In genomic region chrX:72003811-72004750, GRCh38 we compare ENCODE assay signal across 9 cellular contexts.
DNase-seq lines count a peak whose midpoint lies in the region; ATAC-seq, FAIRE-seq and TF ChIP-seq lines count a peak whose summit lies in the region.
"Had no signal": no experiment of that assay in that cellular context is flagged by ENCODE, and none has a peak within 500 bp of the region (broad histone marks: within the 10 kb centered on the region; RNA-seq: fewer than 3 reads in every experiment).

No MANE protein-coding gene starts in this region.

- H3K4me3 ChIP-seq in NT2/D1 (ENCODE audit: insufficient read length, low read depth) = no peak overlapping the region
- peak overlapping the region; percentile 14 for H3K4me3 ChIP-seq in osteoblast (ENCODE audit: insufficient read depth, low read length)
- no peak overlapping the region for H3K4me3 ChIP-seq in effector memory CD4-positive, alpha-beta T cell (ENCODE audit: insufficient read depth, low read depth, low read length, poor library complexity, severe bottlenecking)

- no peak overlapping the region for H2AFZ ChIP-seq in osteoblast (ENCODE audit: low read length)

- no peaks in the 10 kb centered on the region for H3K27me3 ChIP-seq in NT2/D1 (ENCODE audit: insufficient read depth, insufficient read length)
- peaks cover 49% of the 10 kb centered on the region for H3K27me3 ChIP-seq in osteoblast (ENCODE audit: insufficient read depth, low read length)
- no peaks in the 10 kb centered on the region for H3K27me3 ChIP-seq in effector memory CD4-positive, alpha-beta T cell (replicated peaks; ENCODE audit: control insufficient read depth, insufficient read depth, low read length, poor library complexity, severe bottlenecking)

- no peak for ATAC-seq in GM18502 (IDR thresholded peaks at IDR 0.05; ENCODE audit: poor library complexity, unreplicated experiment)
- ATAC-seq in HG03139 (IDR thresholded peaks at IDR 0.05; ENCODE audit: unreplicated experiment) = no peak

- TF ChIP-seq CTCF in D721Med (IDR thresholded peaks at IDR 0.05; ENCODE audit: insufficient read depth, missing control alignments) (peak; percentile 27), osteoblast (IDR thresholded peaks at IDR 0.05; ENCODE audit: extremely low read depth, low read depth, low read length) (no peak)

- no peak overlapping the region for H3K9ac ChIP-seq in NT2/D1 (ENCODE audit: insufficient read length, low read depth)

- H3K4me2 ChIP-seq in osteoblast (ENCODE audit: insufficient read depth, low read length) = peak overlapping the region; percentile 48

- H3K36me3 ChIP-seq in NT2/D1 (ENCODE audit: insufficient read depth, insufficient read length, low read length) (peaks cover 3% of the 10 kb centered on the region), osteoblast (ENCODE audit: insufficient read depth, low read length) (no peaks in the 10 kb centered on the region)
- H3K36me3 ChIP-seq in effector memory CD4-positive, alpha-beta T cell (ENCODE audit: control insufficient read depth, insufficient read depth, low read length) = no peaks in the 10 kb centered on the region

- H3K9me3 ChIP-seq in NT2/D1 (ENCODE audit: insufficient read depth, low read length) (no peaks in the 10 kb centered on the region), osteoblast (ENCODE audit: low read depth, low read length) (no peaks in the 10 kb centered on the region)
- H3K9me3 ChIP-seq in effector memory CD4-positive, alpha-beta T cell (ENCODE audit: control insufficient read depth, low read length) = no peaks in the 10 kb centered on the region

- H3K79me2 ChIP-seq in osteoblast (ENCODE audit: insufficient read depth, low read length) = no peaks in the 10 kb centered on the region

- H4K20me1 ChIP-seq in osteoblast (ENCODE audit: insufficient read depth, low read length) = peaks cover 7% of the 10 kb centered on the region

- no peak for DNase-seq in D721Med (ENCODE audit: insufficient read length, low spot score)
- DNase-seq in NT2/D1 (ENCODE audit: low read depth, low spot score) = peak; percentile 58
- peak; percentile 83 for DNase-seq in fibroblast of peridontal ligament (ENCODE audit: extremely low read depth)
- peak; percentile 76 for DNase-seq in osteoblast (ENCODE audit: insufficient read length, low spot score, missing footprints)
- no peak for DNase-seq in effector memory CD4-positive, alpha-beta T cell
- no peak for DNase-seq in stimulated activated CD4-positive, alpha-beta T cell treated with anti-CD3 and anti-CD28 coated beads, Interleukin-15, amount 100 ng/mL, for 24 hours
- DNase-seq: NCI-H510A treated with DMSO at 0.1 percent for 48 hours had no signal

- peak; percentile 85 for FAIRE-seq in D721Med (lab: Jason Lieb, UNC)

- no peak overlapping the region for H3K27ac ChIP-seq in osteoblast (ENCODE audit: low read depth, low read length)
- no peak overlapping the region for H3K27ac ChIP-seq in effector memory CD4-positive, alpha-beta T cell (ENCODE audit: insufficient read depth, low read length, poor library complexity, severe bottlenecking)

- H3K4me1 ChIP-seq in NT2/D1 (ENCODE audit: insufficient read depth, insufficient read length) (peaks cover 2% of the 10 kb centered on the region), osteoblast (ENCODE audit: insufficient read depth, low read length) (peaks cover 11% of the 10 kb centered on the region)
- no peaks in the 10 kb centered on the region for H3K4me1 ChIP-seq in effector memory CD4-positive, alpha-beta T cell (ENCODE audit: control insufficient read depth, insufficient read depth, low read length, poor library complexity, severe bottlenecking)

Comparison
In these comparisons a context has a peak if more than half of its experiments do, and no peak if none do; other contexts are left out.
1. DNase-seq: peak in NT2/D1 (single experiment), fibroblast of peridontal ligament (single experiment) and osteoblast (single experiment); none in D721Med (single experiment), effector memory CD4-positive, alpha-beta T cell (0 of 3) and stimulated activated CD4-positive, alpha-beta T cell treated with anti-CD3 and anti-CD28 coated beads, Interleukin-15, amount 100 ng/mL, for 24 hours (single experiment).